ENCODE assay signal across 28 cellular contexts in the genomic region with DNA sequence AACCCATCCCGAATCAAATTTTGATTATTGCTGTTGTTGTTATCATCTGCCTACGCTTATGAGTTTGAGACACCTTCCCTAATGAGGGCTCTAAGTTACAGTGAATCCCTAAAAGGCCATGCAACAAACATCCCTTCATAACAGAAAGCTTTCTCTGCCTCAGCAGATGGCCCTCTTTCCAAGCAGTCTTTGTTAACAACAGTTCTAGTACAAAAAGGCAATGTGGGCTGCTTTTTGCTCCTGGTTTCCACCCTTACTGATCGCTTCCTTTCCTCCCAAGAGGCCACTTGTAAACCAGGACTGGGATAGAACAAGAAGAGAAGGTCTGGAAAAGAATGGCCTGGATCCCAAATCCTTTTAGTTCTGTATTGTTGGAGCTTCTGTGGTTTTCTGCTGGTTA. TPM values are rescaled to one million over a fixed set of nuclear protein-coding genes. Genes with fewer than 3 reads are reported as not detected.
DNase-seq lines count a peak whose midpoint lies in the region; ATAC-seq and TF ChIP-seq lines count a peak whose summit lies in the region.
"Had no signal": no experiment of that assay in that cellular context is flagged by ENCODE, and none has a peak within 500 bp of the region (broad histone marks: within the 10 kb centered on the region; RNA-seq: fewer than 3 reads in every experiment).

No MANE protein-coding gene starts in this region.

- TF ChIP-seq CTCF in GM23338 (conservative IDR thresholded peaks at IDR 0.05; ENCODE audit: low read depth in 2 of 2) (no peak), progenitor cell of endocrine pancreas (IDR thresholded peaks at IDR 0.05; ENCODE audit: unreplicated experiment) (no peak)

- no peak overlapping the region for H3K27ac ChIP-seq in GM23338 (ENCODE audit: low read depth)
- H3K27ac ChIP-seq: heart left ventricle, parathyroid adenoma, right lobe of liver, thyroid gland had no signal

- peaks cover 100% of the 10 kb centered on the region for H3K79me2 ChIP-seq in GM23338 (replicated peaks; ENCODE audit: insufficient read depth)
- H3K79me2 ChIP-seq: parathyroid adenoma had no signal

- H3K27ac Mint-ChIP-seq in GM23338 (no peak overlapping the region), progenitor cell of endocrine pancreas (peak overlapping the region; percentile 51)
- H3K27ac Mint-ChIP-seq: activated CD4-positive, alpha-beta T cell treated with anti-CD3 and anti-CD28 coated beads for 36 hours; activated CD8-positive, alpha-beta T cell treated with anti-CD3 and anti-CD28 coated beads, Interleukin-2, amount 10 ng/mL, durations not matched to agents 7 days and 5 days; activated naive CD4-positive, alpha-beta T cell treated with anti-CD3 and anti-CD28 coated beads for 36 hours; natural killer cell treated with Interleukin-12 subunit alpha and Interleukin-12 subunit beta and Interleukin-15 and Interleukin-18, amount 100 ng/mL, for 72 hours had no signal

- H3K27me3 ChIP-seq in GM23338 (ENCODE audit: insufficient read depth), result no peaks in the 10 kb centered on the region
- H3K27me3 ChIP-seq: esophagus muscularis mucosa, thyroid gland had no signal

- H2AFZ ChIP-seq in GM23338, result no peak overlapping the region
- H2AFZ ChIP-seq: parathyroid adenoma had no signal

- H3K4me1 Mint-ChIP-seq in GM23338, result peaks cover 66% of the 10 kb centered on the region
- H3K4me1 Mint-ChIP-seq in progenitor cell of endocrine pancreas (ENCODE audit: low read depth), result peaks cover 26% of the 10 kb centered on the region

- H3K36me3 Mint-ChIP-seq in GM23338 (ENCODE audit: low read depth) (peaks cover 11% of the 10 kb centered on the region; the same call in 2 of the 3 replicates), progenitor cell of endocrine pancreas (ENCODE audit: insufficient read depth) (no peaks in the 10 kb centered on the region)
- H3K36me3 Mint-ChIP-seq: natural killer cell treated with Interleukin-12 subunit alpha and Interleukin-12 subunit beta and Interleukin-15 and Interleukin-18, amount 100 ng/mL, for 72 hours had no signal

- H3K9me2 ChIP-seq in GM23338 (ENCODE audit: insufficient read depth), result no peaks in the 10 kb centered on the region

- no peaks in the 10 kb centered on the region for H3F3A ChIP-seq in GM23338 (replicated peaks; ENCODE audit: low read depth)

- DNase-seq in GM23338 (ENCODE audit: low spot score), result no peak
- DNase-seq in NCI-H2171 treated with DMSO at 0.1 percent for 48 hours (lab: John Stamatoyannopoulos, UW), result peak; percentile 61
- DNase-seq in medulla oblongata (ENCODE audit: extremely low spot score), result peak; percentile 32
- no peak for DNase-seq in progenitor cell of endocrine pancreas (ENCODE audit: low spot score, unreplicated experiment)
- no peak for DNase-seq in D341Med (ENCODE audit: low spot score)
- no peak for DNase-seq in SW480 (ENCODE audit: low spot score)
- DNase-seq in DMS79 treated with DMSO at 0.1 percent for 48 hours (lab: John Stamatoyannopoulos, UW), result no peak
- DNase-seq: activated CD4-positive, alpha-beta T cell treated with anti-CD3 and anti-CD28 coated beads for 36 hours; activated CD8-positive, alpha-beta T cell treated with anti-CD3 and anti-CD28 coated beads, Interleukin-2, amount 10 ng/mL, durations not matched to agents 7 days and 5 days; activated naive CD4-positive, alpha-beta T cell treated with anti-CD3 and anti-CD28 coated beads for 36 hours; C1 segment of cervical spinal cord; cerebellar nuclear complex; COR-L47; foreskin fibroblast; heart left ventricle; NCI-H1092; NCI-H187 treated with DMSO at 0.1 percent for 48 hours; NCI-H69; right lobe of liver; SHP77; stimulated activated CD4-positive, alpha-beta T cell treated with anti-CD3 and anti-CD28 coated beads, Interleukin-12 subunit alpha, Interleukin-12 subunit beta, amount 100 ng/mL, for 4 hours; stimulated activated CD4-positive, alpha-beta T cell treated with anti-CD3 and anti-CD28 coated beads, Interleukin-2, amount 100 ng/mL, for 48 hours; thyroid gland had no signal

- H4K20me1 ChIP-seq in GM23338 (replicated peaks; ENCODE audit: insufficient read depth), result peaks cover 55% of the 10 kb centered on the region

- ATAC-seq in GM23338, result no peak
- ATAC-seq: activated CD4-positive, alpha-beta T cell treated with anti-CD3 and anti-CD28 coated beads for 36 hours; activated CD8-positive, alpha-beta T cell treated with anti-CD3 and anti-CD28 coated beads, Interleukin-2, amount 10 ng/mL, durations not matched to agents 7 days and 5 days; heart left ventricle; K562; natural killer cell treated with Interleukin-12 subunit alpha and Interleukin-12 subunit beta and Interleukin-15 and Interleukin-18, amount 100 ng/mL, for 72 hours; Panc1; right lobe of liver had no signal

- H3K27me3 Mint-ChIP-seq in GM23338 (ENCODE audit: insufficient read depth, low read depth, poor library complexity), result peaks cover 3% of the 10 kb centered on the region
- H3K27me3 Mint-ChIP-seq in progenitor cell of endocrine pancreas, result peaks cover 2% of the 10 kb centered on the region

- no peaks in the 10 kb centered on the region for H3K9me3 Mint-ChIP-seq in GM23338
- H3K9me3 Mint-ChIP-seq in progenitor cell of endocrine pancreas (ENCODE audit: low read depth), result no peaks in the 10 kb centered on the region
- H3K9me3 Mint-ChIP-seq: activated naive CD4-positive, alpha-beta T cell treated with anti-CD3 and anti-CD28 coated beads for 36 hours; natural killer cell treated with Interleukin-12 subunit alpha and Interleukin-12 subunit beta and Interleukin-15 and Interleukin-18, amount 100 ng/mL, for 72 hours had no signal

- no peak overlapping the region for H3K4me3 Mint-ChIP-seq in GM23338
- H3K4me3 Mint-ChIP-seq in progenitor cell of endocrine pancreas (ENCODE audit: low read depth), result no peak overlapping the region
- H3K4me3 Mint-ChIP-seq: activated CD4-positive, alpha-beta T cell treated with anti-CD3 and anti-CD28 coated beads for 36 hours; activated CD8-positive, alpha-beta T cell treated with anti-CD3 and anti-CD28 coated beads, Interleukin-2, amount 10 ng/mL, durations not matched to agents 7 days and 5 days; activated naive CD4-positive, alpha-beta T cell treated with anti-CD3 and anti-CD28 coated beads for 36 hours; natural killer cell treated with Interleukin-12 subunit alpha and Interleukin-12 subunit beta and Interleukin-15 and Interleukin-18, amount 100 ng/mL, for 72 hours had no signal

- no peak overlapping the region for H3K4me3 ChIP-seq in GM23338
- H3K4me3 ChIP-seq: esophagus muscularis mucosa, heart left ventricle, K562, right lobe of liver, thyroid gland had no signal

- H3K4me2 ChIP-seq in GM23338, result peak overlapping the region; percentile 65

- H3K4me1 ChIP-seq in GM23338 (ENCODE audit: insufficient read depth), result peaks cover 64% of the 10 kb centered on the region
- H3K4me1 ChIP-seq: heart left ventricle, right lobe of liver, thyroid gland had no signal

- H3K36me3 ChIP-seq in GM23338 (ENCODE audit: insufficient read depth), result no peaks in the 10 kb centered on the region
- H3K36me3 ChIP-seq: esophagus muscularis mucosa, heart left ventricle, right lobe of liver, thyroid gland had no signal

TF ChIP-seq in GM23338, 12 proteins besides CTCF, POLR2A, EP300 and RAD21:
- TF ChIP-seq ZNF114 (CRISPR knock-in tag; IDR thresholded peaks at IDR 0.05), result no peak
- TF ChIP-seq STAT1 (IDR thresholded peaks at IDR 0.05; ENCODE audit: unreplicated experiment), result no peak
- TF ChIP-seq EZH2phosphoT487 (IDR thresholded peaks at IDR 0.05; ENCODE audit: unreplicated experiment), result no peak
- TF ChIP-seq, protein P1, sequence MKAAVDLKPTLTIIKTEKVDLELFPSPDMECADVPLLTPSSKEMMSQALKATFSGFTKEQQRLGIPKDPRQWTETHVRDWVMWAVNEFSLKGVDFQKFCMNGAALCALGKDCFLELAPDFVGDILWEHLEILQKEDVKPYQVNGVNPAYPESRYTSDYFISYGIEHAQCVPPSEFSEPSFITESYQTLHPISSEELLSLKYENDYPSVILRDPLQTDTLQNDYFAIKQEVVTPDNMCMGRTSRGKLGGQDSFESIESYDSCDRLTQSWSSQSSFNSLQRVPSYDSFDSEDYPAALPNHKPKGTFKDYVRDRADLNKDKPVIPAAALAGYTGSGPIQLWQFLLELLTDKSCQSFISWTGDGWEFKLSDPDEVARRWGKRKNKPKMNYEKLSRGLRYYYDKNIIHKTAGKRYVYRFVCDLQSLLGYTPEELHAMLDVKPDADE (IDR thresholded peaks at IDR 0.05), result no peak
- no peak for TF ChIP-seq POLR2AphosphoS5 (IDR thresholded peaks at IDR 0.05; ENCODE audit: low read depth)
- TF ChIP-seq NANOG (IDR thresholded peaks at IDR 0.05; ENCODE audit: borderline replicate concordance), result no peak
- no peak for TF ChIP-seq CREB1 (CRISPR knock-in tag; IDR thresholded peaks at IDR 0.05; ENCODE audit: low read depth)
- no peak for TF ChIP-seq JUNB (IDR thresholded peaks at IDR 0.05; ENCODE audit: unreplicated experiment)
- TF ChIP-seq, protein P2, sequence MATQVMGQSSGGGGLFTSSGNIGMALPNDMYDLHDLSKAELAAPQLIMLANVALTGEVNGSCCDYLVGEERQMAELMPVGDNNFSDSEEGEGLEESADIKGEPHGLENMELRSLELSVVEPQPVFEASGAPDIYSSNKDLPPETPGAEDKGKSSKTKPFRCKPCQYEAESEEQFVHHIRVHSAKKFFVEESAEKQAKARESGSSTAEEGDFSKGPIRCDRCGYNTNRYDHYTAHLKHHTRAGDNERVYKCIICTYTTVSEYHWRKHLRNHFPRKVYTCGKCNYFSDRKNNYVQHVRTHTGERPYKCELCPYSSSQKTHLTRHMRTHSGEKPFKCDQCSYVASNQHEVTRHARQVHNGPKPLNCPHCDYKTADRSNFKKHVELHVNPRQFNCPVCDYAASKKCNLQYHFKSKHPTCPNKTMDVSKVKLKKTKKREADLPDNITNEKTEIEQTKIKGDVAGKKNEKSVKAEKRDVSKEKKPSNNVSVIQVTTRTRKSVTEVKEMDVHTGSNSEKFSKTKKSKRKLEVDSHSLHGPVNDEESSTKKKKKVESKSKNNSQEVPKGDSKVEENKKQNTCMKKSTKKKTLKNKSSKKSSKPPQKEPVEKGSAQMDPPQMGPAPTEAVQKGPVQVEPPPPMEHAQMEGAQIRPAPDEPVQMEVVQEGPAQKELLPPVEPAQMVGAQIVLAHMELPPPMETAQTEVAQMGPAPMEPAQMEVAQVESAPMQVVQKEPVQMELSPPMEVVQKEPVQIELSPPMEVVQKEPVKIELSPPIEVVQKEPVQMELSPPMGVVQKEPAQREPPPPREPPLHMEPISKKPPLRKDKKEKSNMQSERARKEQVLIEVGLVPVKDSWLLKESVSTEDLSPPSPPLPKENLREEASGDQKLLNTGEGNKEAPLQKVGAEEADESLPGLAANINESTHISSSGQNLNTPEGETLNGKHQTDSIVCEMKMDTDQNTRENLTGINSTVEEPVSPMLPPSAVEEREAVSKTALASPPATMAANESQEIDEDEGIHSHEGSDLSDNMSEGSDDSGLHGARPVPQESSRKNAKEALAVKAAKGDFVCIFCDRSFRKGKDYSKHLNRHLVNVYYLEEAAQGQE (IDR thresholded peaks at IDR 0.05; ENCODE audit: unreplicated experiment), result no peak

RNA-seq across cellular contexts. Expression of a gene that starts 24.2 kb away (rescaled TPM):
- 183 and 184 TPM in 2 replicates for total RNA-seq in GM23338 (2014; rRNA removed; shearing (Covaris generic))
- 124 and 125 TPM in 2 replicates for polyA plus RNA-seq in GM23338 (2016; fragmentation: Nextera tagmentation; extraction: Ambion mirVana)
- 10.8 and 14.5 TPM in 2 replicates for total RNA-seq in progenitor cell of endocrine pancreas
- total RNA-seq: activated CD4-positive, alpha-beta T cell treated with anti-CD3 and anti-CD28 coated beads for 36 hours; activated CD8-positive, alpha-beta T cell treated with anti-CD3 and anti-CD28 coated beads, Interleukin-2, amount 10 ng/mL, durations not matched to agents 7 days and 5 days; natural killer cell treated with Interleukin-12 subunit alpha and Interleukin-12 subunit beta and Interleukin-15 and Interleukin-18, amount 100 ng/mL, for 72 hours had no signal
- polyA plus RNA-seq: K562 had no signal

Comparison
In these comparisons a context has a peak if more than half of its experiments do, and no peak if none do; other contexts are left out.
1. DNase-seq: peak in NCI-H2171 treated with DMSO at 0.1 percent for 48 hours (single experiment) and medulla oblongata (single experiment); none in GM23338 (single experiment), progenitor cell of endocrine pancreas (single experiment), D341Med (single experiment), SW480 (single experiment) and DMS79 treated with DMSO at 0.1 percent for 48 hours (single experiment).
2. RNA of a gene that starts 24.2 kb away (total RNA-seq): 183 to 184 TPM in GM23338; 10.8 to 14.5 TPM in progenitor cell of endocrine pancreas; every median in the first group is over 10 times any median in the second.